Comparison of ENCODE assay signal across 21 cellular contexts in genomic region chr3:127678315-127678599, GRCh38. TPM values are rescaled to one million over a fixed set of nuclear protein-coding genes. Genes with fewer than 3 reads are reported as not detected.
A peak's percentile ranks its signal among the peaks of the same experiment; 100 is the strongest.
DNase-seq lines count a peak whose midpoint lies in the region; ATAC-seq and TF ChIP-seq lines count a peak whose summit lies in the region.
"Had no signal": no experiment of that assay in that cellular context is flagged by ENCODE, and none has a peak within 500 bp of the region (broad histone marks: within the 10 kb centered on the region; RNA-seq: fewer than 3 reads in every experiment).

No MANE protein-coding gene starts in this region.

- no peaks in the 10 kb centered on the region for H3K36me3 Mint-ChIP-seq in activated naive CD8-positive, alpha-beta T cell treated with anti-CD3 and anti-CD28 coated beads, Interleukin-2, amount 10 ng/mL, durations not matched to agents 7 days and 5 days
- H3K36me3 Mint-ChIP-seq in activated naive CD8-positive, alpha-beta T cell treated with anti-CD3 and anti-CD28 coated beads, Interleukin-2, amount 50 U/mL, for 24 hours (ENCODE audit: low read depth) = no peaks in the 10 kb centered on the region
- no peaks in the 10 kb centered on the region; a peak in 1 of 7 replicates for H3K36me3 Mint-ChIP-seq in H9 (ENCODE audit: insufficient read depth in 1 of 3, low read depth in 3 of 3)

- no peaks in the 10 kb centered on the region for H3K27me3 ChIP-seq in H9 (ENCODE audit: insufficient read depth, low read length)
- no peaks in the 10 kb centered on the region for H3K27me3 ChIP-seq in neutrophil
- H3K27me3 ChIP-seq in upper lobe of right lung = no peaks in the 10 kb centered on the region
- no peaks in the 10 kb centered on the region for H3K27me3 ChIP-seq in right cardiac atrium (ENCODE audit: control insufficient read depth, insufficient read depth)
- H3K27me3 ChIP-seq: BLaER1, MG63 had no signal

- H3K14ac ChIP-seq in H9 (ENCODE audit: insufficient read depth, low read length) = no peak overlapping the region

- no CpG with 5 or more reads among the region's 8 CpGs for WGBS in H9 (ENCODE audit: extremely low coverage, insufficient read length, low lambda C conversion rate)
- 93% methylated on average over 8 of the region's 8 CpGs for WGBS in right cardiac atrium

- H3K27ac Mint-ChIP-seq in activated naive CD8-positive, alpha-beta T cell treated with anti-CD3 and anti-CD28 coated beads, Interleukin-2, amount 10 ng/mL, durations not matched to agents 7 days and 5 days = no peak overlapping the region
- no peak overlapping the region for H3K27ac Mint-ChIP-seq in activated naive CD8-positive, alpha-beta T cell treated with anti-CD3 and anti-CD28 coated beads, Interleukin-2, amount 50 U/mL, for 24 hours
- no peak overlapping the region for H3K27ac Mint-ChIP-seq in H9

- no peak overlapping the region for H4K5ac ChIP-seq in H9 (ENCODE audit: insufficient read length, low read depth, low read length)

- no peak overlapping the region for H3K4ac ChIP-seq in H9 (ENCODE audit: low read depth, low read length)

- H4K8ac ChIP-seq in H9 (replicated peaks; ENCODE audit: insufficient read length, low read depth, low read length) = no peak overlapping the region

- ATAC-seq in activated naive CD8-positive, alpha-beta T cell treated with anti-CD3 and anti-CD28 coated beads, Interleukin-2, amount 10 ng/mL, durations not matched to agents 7 days and 5 days (ENCODE audit: low read depth) = no peak
- ATAC-seq in activated naive CD8-positive, alpha-beta T cell treated with anti-CD3 and anti-CD28 coated beads, Interleukin-2, amount 50 U/mL, for 24 hours = no peak
- ATAC-seq in upper lobe of right lung (no peak), right cardiac atrium (no peak), GM19463 (IDR thresholded peaks at IDR 0.05; ENCODE audit: unreplicated experiment) (no peak)
- ATAC-seq: PC-3 had no signal

- no peak overlapping the region for H2AFZ ChIP-seq in H9 (ENCODE audit: low read length)

- no peak overlapping the region for H2AK5ac ChIP-seq in H9 (ENCODE audit: insufficient read length, low read length)

- H3K9me3 ChIP-seq in H9 (ENCODE audit: control insufficient read depth, low read depth, low read length) (no peaks in the 10 kb centered on the region), neutrophil (no peaks in the 10 kb centered on the region), upper lobe of right lung (no peaks in the 10 kb centered on the region), right cardiac atrium (ENCODE audit: control insufficient read depth, low read length) (no peaks in the 10 kb centered on the region)
- H3K9me3 ChIP-seq: BLaER1, MG63 had no signal

- H2BK5ac ChIP-seq in H9 (ENCODE audit: insufficient read length, low read length) = no peak overlapping the region

- POLR2A ChIA-PET in activated naive CD8-positive, alpha-beta T cell treated with anti-CD3 and anti-CD28 coated beads, Interleukin-2, amount 10 ng/mL, durations not matched to agents 7 days and 5 days (lab: Charles Lee) = no interaction called here

- no peaks in the 10 kb centered on the region for H3K27me3 Mint-ChIP-seq in activated naive CD8-positive, alpha-beta T cell treated with anti-CD3 and anti-CD28 coated beads, Interleukin-2, amount 10 ng/mL, durations not matched to agents 7 days and 5 days
- no peaks in the 10 kb centered on the region for H3K27me3 Mint-ChIP-seq in activated naive CD8-positive, alpha-beta T cell treated with anti-CD3 and anti-CD28 coated beads, Interleukin-2, amount 50 U/mL, for 24 hours
- peaks cover 7% of the 10 kb centered on the region for H3K27me3 Mint-ChIP-seq in H9 (ENCODE audit: low read depth)
- H3K27me3 Mint-ChIP-seq: IgD-negative memory B cell had no signal

- peak; percentile 24 for DNase-seq in activated naive CD8-positive, alpha-beta T cell treated with anti-CD3 and anti-CD28 coated beads, Interleukin-2, amount 10 ng/mL, durations not matched to agents 7 days and 5 days
- no peak for DNase-seq in activated naive CD8-positive, alpha-beta T cell treated with anti-CD3 and anti-CD28 coated beads, Interleukin-2, amount 50 U/mL, for 24 hours
- DNase-seq in H9 (peak; percentile 12), upper lobe of right lung (peak; percentile 40), right cardiac atrium (no peak)
- DNase-seq: DMS79 treated with DMSO at 0.1 percent for 48 hours, HCEC 1CT, Karpas-422, NCI-H1048, NCI-H1436, NCI-H1930, NCI-H345, NCI-H524 treated with DMSO at 0.1 percent for 48 hours, PC-3, RPMI8226, SIG-M5 had no signal

- H2BK20ac ChIP-seq in H9 (ENCODE audit: low read depth, low read length, poor library complexity, severe bottlenecking) = no peak overlapping the region

- no peak overlapping the region for H3K9ac ChIP-seq in H9 (ENCODE audit: extremely low read depth, insufficient read length, low read length)
- H3K9ac ChIP-seq: BLaER1 had no signal

- H2BK120ac ChIP-seq in H9 (ENCODE audit: low read depth, low read length, poor library complexity, severe bottlenecking) = no peak overlapping the region

- H3K9me3 Mint-ChIP-seq in activated naive CD8-positive, alpha-beta T cell treated with anti-CD3 and anti-CD28 coated beads, Interleukin-2, amount 10 ng/mL, durations not matched to agents 7 days and 5 days = no peaks in the 10 kb centered on the region
- no peaks in the 10 kb centered on the region for H3K9me3 Mint-ChIP-seq in activated naive CD8-positive, alpha-beta T cell treated with anti-CD3 and anti-CD28 coated beads, Interleukin-2, amount 50 U/mL, for 24 hours
- no peaks in the 10 kb centered on the region for H3K9me3 Mint-ChIP-seq in H9

- TF ChIP-seq CTCF in H9 (conservative IDR thresholded peaks at IDR 0.05) (no peak), neutrophil (IDR thresholded peaks at IDR 0.05) (no peak), upper lobe of right lung (IDR thresholded peaks at IDR 0.05) (no peak)

- H3K56ac ChIP-seq in H9 (ENCODE audit: insufficient read length, low read depth, low read length) = no peak overlapping the region

- no peaks in the 10 kb centered on the region for H3K79me1 ChIP-seq in H9 (ENCODE audit: insufficient read depth, low read depth, low read length, poor library complexity, severe bottlenecking)

- H3T11ph ChIP-seq in H9 (ENCODE audit: low read length) = no peak overlapping the region

- H2BK12ac ChIP-seq in H9 (ENCODE audit: insufficient read length, low read depth, low read length) = no peak overlapping the region

- peaks cover 16% of the 10 kb centered on the region for H3K4me1 Mint-ChIP-seq in activated naive CD8-positive, alpha-beta T cell treated with anti-CD3 and anti-CD28 coated beads, Interleukin-2, amount 10 ng/mL, durations not matched to agents 7 days and 5 days
- H3K4me1 Mint-ChIP-seq in activated naive CD8-positive, alpha-beta T cell treated with anti-CD3 and anti-CD28 coated beads, Interleukin-2, amount 50 U/mL, for 24 hours = peaks cover 19% of the 10 kb centered on the region
- H3K4me1 Mint-ChIP-seq in H9 = peaks cover 14 to 15% of the 10 kb centered on the region in 2 experiments

- H3K18ac ChIP-seq in H9 (ENCODE audit: insufficient read length, low read depth, low read length) = no peak overlapping the region

- H3K23me2 ChIP-seq in H9 (ENCODE audit: insufficient read length, low read depth, low read length, poor library complexity, severe bottlenecking) = peaks cover 5% of the 10 kb centered on the region

- no peak overlapping the region for H3K23ac ChIP-seq in H9 (ENCODE audit: insufficient read length, low read depth, low read length)

- no peaks in the 10 kb centered on the region for H3K79me2 ChIP-seq in H9 (ENCODE audit: insufficient read depth, low read length)

- no peak overlapping the region for H4K91ac ChIP-seq in H9 (ENCODE audit: insufficient read length, low read depth, low read length)

- H3K36me3 ChIP-seq in neutrophil (peaks cover 95% of the 10 kb centered on the region), upper lobe of right lung (peaks cover 21% of the 10 kb centered on the region)

- intact Hi-C loops in upper lobe of right lung (cut with DNase I) = no loop called here
- intact Hi-C loops in right cardiac atrium (cut with DNase I) = no loop called here

- H3K4me3 Mint-ChIP-seq in activated naive CD8-positive, alpha-beta T cell treated with anti-CD3 and anti-CD28 coated beads, Interleukin-2, amount 10 ng/mL, durations not matched to agents 7 days and 5 days = no peak overlapping the region
- no peak overlapping the region for H3K4me3 Mint-ChIP-seq in activated naive CD8-positive, alpha-beta T cell treated with anti-CD3 and anti-CD28 coated beads, Interleukin-2, amount 50 U/mL, for 24 hours
- H3K4me3 Mint-ChIP-seq in H9 = no peak overlapping the region

- H3K27ac ChIP-seq in H9 (ENCODE audit: insufficient read length, low read depth, low read length) = no peak overlapping the region
- H3K27ac ChIP-seq in neutrophil = peak overlapping the region; percentile 99
- no peak overlapping the region for H3K27ac ChIP-seq in upper lobe of right lung
- H3K27ac ChIP-seq in right cardiac atrium (ENCODE audit: low read length) = no peak overlapping the region
- H3K27ac ChIP-seq: BLaER1 had no signal

- H4K20me1 ChIP-seq in H9 (ENCODE audit: control insufficient read depth, insufficient read depth, insufficient read length) = no peaks in the 10 kb centered on the region

- peak overlapping the region; percentile 79 to 93 for H3K4me3 ChIP-seq in neutrophil (ENCODE audit: low read depth in 1 of 2, low read length in 1 of 2)
- H3K4me3 ChIP-seq in upper lobe of right lung = no peak overlapping the region
- no peak overlapping the region for H3K4me3 ChIP-seq in right cardiac atrium (ENCODE audit: low read length)
- H3K4me3 ChIP-seq: BLaER1, MG63 had no signal

- no peaks in the 10 kb centered on the region; the same call in 1 of the 2 replicates for H3K4me1 ChIP-seq in H9 (ENCODE audit: insufficient read depth, low read length)
- peaks cover 92 to 99% of the 10 kb centered on the region in 2 experiments for H3K4me1 ChIP-seq in neutrophil (ENCODE audit: control insufficient read depth in 1 of 2, insufficient read depth in 1 of 2, low read depth in 1 of 2, low read length in 1 of 2)
- H3K4me1 ChIP-seq in upper lobe of right lung = peaks cover 5% of the 10 kb centered on the region
- peaks cover 5% of the 10 kb centered on the region for H3K4me1 ChIP-seq in right cardiac atrium (ENCODE audit: control insufficient read depth, insufficient read depth, low read length)

- no peak overlapping the region for H3K4me2 ChIP-seq in H9 (ENCODE audit: insufficient read depth, insufficient read length, low read length)
- H3K4me2 ChIP-seq: BLaER1 had no signal

- no peak overlapping the region for H2BK15ac ChIP-seq in H9 (ENCODE audit: low read depth, low read length)

RNA-seq across cellular contexts. Expression of gene ABTB1, which starts 5.5 kb away (rescaled TPM):
- 10 to 100 TPM; 63.4 to 65.5 TPM for total RNA-seq in activated naive CD8-positive, alpha-beta T cell treated with anti-CD3 and anti-CD28 coated beads, Interleukin-2, amount 10 ng/mL, durations not matched to agents 7 days and 5 days
- total RNA-seq in H9 (2021) (3.9 and 6.2 TPM in 2 replicates), upper lobe of right lung (47.5 TPM), right cardiac atrium (10 to 100 TPM; 20.2 to 47.1 (median 34.1) TPM)
- polyA plus RNA-seq in right cardiac atrium = 38.2 TPM

RNA-seq across cellular contexts. Expression of gene PODXL2, which starts 49.3 kb away (rescaled TPM):
- 1 to 10 TPM; 2.2 TPM for total RNA-seq in activated naive CD8-positive, alpha-beta T cell treated with anti-CD3 and anti-CD28 coated beads, Interleukin-2, amount 10 ng/mL, durations not matched to agents 7 days and 5 days
- total RNA-seq in H9 (2021) = 24.6 and 24.8 TPM in 2 replicates
- 3.7 TPM for total RNA-seq in upper lobe of right lung
- 1 to 10 TPM; 1.5 to 3.0 (median 2.1) TPM for total RNA-seq in right cardiac atrium
- 2.0 TPM for polyA plus RNA-seq in right cardiac atrium

Comparison
In these comparisons a context has a peak if more than half of its experiments do, and no peak if none do; other contexts are left out.
1. DNase-seq: peak in activated naive CD8-positive, alpha-beta T cell treated with anti-CD3 and anti-CD28 coated beads, Interleukin-2, amount 10 ng/mL, durations not matched to agents 7 days and 5 days (single experiment), H9 (single experiment) and upper lobe of right lung (single experiment); none in activated naive CD8-positive, alpha-beta T cell treated with anti-CD3 and anti-CD28 coated beads, Interleukin-2, amount 50 U/mL, for 24 hours (single experiment) and right cardiac atrium (0 of 3).
2. H3K4me3 ChIP-seq: peak in neutrophil (2 of 2); none in upper lobe of right lung (single experiment) and right cardiac atrium (single experiment).